In genomic region chr12:109020750-109021380, GRCh38 we compare ENCODE assay signal across 9 cellular contexts. TPM values are rescaled to one million over a fixed set of nuclear protein-coding genes. Genes with fewer than 3 reads are reported as not detected.
DNase-seq lines count a peak whose midpoint lies in the region; ATAC-seq and TF ChIP-seq lines count a peak whose summit lies in the region.
"Had no signal": no experiment of that assay in that cellular context is flagged by ENCODE, and none has a peak within 500 bp of the region (broad histone marks: within the 10 kb centered on the region; RNA-seq: fewer than 3 reads in every experiment).

A gene with protein sequence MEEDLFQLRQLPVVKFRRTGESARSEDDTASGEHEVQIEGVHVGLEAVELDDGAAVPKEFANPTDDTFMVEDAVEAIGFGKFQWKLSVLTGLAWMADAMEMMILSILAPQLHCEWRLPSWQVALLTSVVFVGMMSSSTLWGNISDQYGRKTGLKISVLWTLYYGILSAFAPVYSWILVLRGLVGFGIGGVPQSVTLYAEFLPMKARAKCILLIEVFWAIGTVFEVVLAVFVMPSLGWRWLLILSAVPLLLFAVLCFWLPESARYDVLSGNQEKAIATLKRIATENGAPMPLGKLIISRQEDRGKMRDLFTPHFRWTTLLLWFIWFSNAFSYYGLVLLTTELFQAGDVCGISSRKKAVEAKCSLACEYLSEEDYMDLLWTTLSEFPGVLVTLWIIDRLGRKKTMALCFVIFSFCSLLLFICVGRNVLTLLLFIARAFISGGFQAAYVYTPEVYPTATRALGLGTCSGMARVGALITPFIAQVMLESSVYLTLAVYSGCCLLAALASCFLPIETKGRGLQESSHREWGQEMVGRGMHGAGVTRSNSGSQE (minus strand): TSS chr12:109021068. CDS start chr12:109020868, 200 bp downstream.

- peaks cover 18% of the 10 kb centered on the region for H3K27me3 Mint-ChIP-seq in activated CD4-positive, alpha-beta T cell treated with anti-CD3 and anti-CD28 coated beads, Interleukin-2, amount 10 ng/mL, durations not matched to agents 24 days and 14 days
- H3K27me3 Mint-ChIP-seq in effector memory CD8-positive, alpha-beta T cell: peaks cover 46 to 57% of the 10 kb centered on the region in 2 donors

- no peak within 1 kb of the TSS for H3K9ac ChIP-seq in liver (ENCODE audit: low read depth in 1 of 2, low read length in 2 of 2)

- H3K4me1 ChIP-seq in liver (ENCODE audit: control insufficient read depth in 4 of 4, insufficient read depth in 4 of 4, low read length in 3 of 4): peaks cover 0 to 1% (median 0%) of the 10 kb centered on the region in 4 donors

- TF ChIP-seq CTCF in liver (IDR thresholded peaks at IDR 0.05; ENCODE audit: low read depth, low read length, missing input control): no peak

- H3K9me3 ChIP-seq in liver (ENCODE audit: control insufficient read depth in 4 of 4, low read length in 3 of 4): no peaks in the 10 kb centered on the region

- no peak within 1 kb of the TSS for H3K27ac ChIP-seq in liver (ENCODE audit: low read depth in 1 of 2, low read length in 2 of 2)

- intact Hi-C loops in activated CD4-positive, alpha-beta T cell treated with anti-CD3 and anti-CD28 coated beads, Interleukin-2, amount 10 ng/mL, durations not matched to agents 24 days and 14 days (cut with micrococcal nuclease): no loop called here

- no peak within 1 kb of the TSS for H3K27ac Mint-ChIP-seq in activated CD4-positive, alpha-beta T cell treated with anti-CD3 and anti-CD28 coated beads, Interleukin-2, amount 10 ng/mL, durations not matched to agents 24 days and 14 days
- H3K27ac Mint-ChIP-seq in effector memory CD8-positive, alpha-beta T cell: no peak within 1 kb of the TSS
- H3K27ac Mint-ChIP-seq: CD4-positive, alpha-beta T cell had no signal

- H3K27me3 ChIP-seq in liver (ENCODE audit: control insufficient read depth in 4 of 4, insufficient read depth in 4 of 4, low read length in 3 of 4): no peaks in the 10 kb centered on the region

- TF ChIP-seq RAD21 in liver (IDR thresholded peaks at IDR 0.05): peak; percentile 6 to 27

- WGBS in liver: 8% methylated on average over 31 of the region's 31 CpGs

- H3K4me1 Mint-ChIP-seq in activated CD4-positive, alpha-beta T cell treated with anti-CD3 and anti-CD28 coated beads, Interleukin-2, amount 10 ng/mL, durations not matched to agents 24 days and 14 days: peaks cover 3% of the 10 kb centered on the region
- peaks cover 0 to 2% of the 10 kb centered on the region in 2 donors for H3K4me1 Mint-ChIP-seq in effector memory CD8-positive, alpha-beta T cell (ENCODE audit: low read depth in 2 of 2)

- H3K9me3 Mint-ChIP-seq in activated CD4-positive, alpha-beta T cell treated with anti-CD3 and anti-CD28 coated beads, Interleukin-2, amount 10 ng/mL, durations not matched to agents 24 days and 14 days: no peaks in the 10 kb centered on the region
- no peaks in the 10 kb centered on the region for H3K9me3 Mint-ChIP-seq in effector memory CD8-positive, alpha-beta T cell
- H3K9me3 Mint-ChIP-seq: CD4-positive, alpha-beta T cell had no signal

- no peak within 1 kb of the TSS for H3K4me3 Mint-ChIP-seq in activated CD4-positive, alpha-beta T cell treated with anti-CD3 and anti-CD28 coated beads, Interleukin-2, amount 10 ng/mL, durations not matched to agents 24 days and 14 days
- no peak within 1 kb of the TSS for H3K4me3 Mint-ChIP-seq in effector memory CD8-positive, alpha-beta T cell
- H3K4me3 Mint-ChIP-seq: CD4-positive, alpha-beta T cell had no signal

- H3K4me3 ChIP-seq in liver (ENCODE audit: low read depth in 1 of 3, low read length in 3 of 3): no peak within 1 kb of the TSS

- DNase-seq in activated CD4-positive, alpha-beta T cell treated with anti-CD3 and anti-CD28 coated beads for 24 hours (ENCODE audit: low read depth in 2 of 2): peak; percentile 5 to 10
- DNase-seq in activated CD4-positive, alpha-beta T cell treated with anti-CD3 and anti-CD28 coated beads for 1 hour: no peak
- peak; percentile 85 for DNase-seq in NCI-H2196 (lab: John Stamatoyannopoulos, UW; ENCODE audit: unreplicated experiment)
- peak; percentile 77 for DNase-seq in activated CD4-positive, alpha-beta T cell treated with anti-CD3 and anti-CD28 coated beads, Interleukin-2, amount 10 ng/mL, durations not matched to agents 24 days and 14 days
- DNase-seq in effector memory CD8-positive, alpha-beta T cell: peak in 2 of 3 experiments; percentile 0 to 5
- DNase-seq in stimulated activated CD8-positive, alpha-beta memory T cell treated with anti-CD3 and anti-CD28 coated beads, Interleukin-12 subunit alpha, Interleukin-12 subunit beta, amount 100 ng/mL, for 4 hours (ENCODE audit: low read depth): peak; percentile 0

- no peaks in the 10 kb centered on the region for H3K36me3 ChIP-seq in liver (ENCODE audit: control insufficient read depth in 4 of 4, insufficient read depth in 3 of 4, low read depth in 1 of 4, low read length in 3 of 4)

- ATAC-seq in effector memory CD8-positive, alpha-beta T cell (replicated peaks): peak; percentile 37
- no peak for ATAC-seq in GM18870 (IDR thresholded peaks at IDR 0.05; ENCODE audit: unreplicated experiment)

- H3K36me3 Mint-ChIP-seq in activated CD4-positive, alpha-beta T cell treated with anti-CD3 and anti-CD28 coated beads, Interleukin-2, amount 10 ng/mL, durations not matched to agents 24 days and 14 days (ENCODE audit: low read depth): no peaks in the 10 kb centered on the region
- no peaks in the 10 kb centered on the region for H3K36me3 Mint-ChIP-seq in effector memory CD8-positive, alpha-beta T cell (ENCODE audit: insufficient read depth)

TF ChIP-seq in liver, 16 proteins besides CTCF, POLR2A, EP300 and RAD21:
- TF ChIP-seq FOXA1 (IDR thresholded peaks at IDR 0.05) (no peak), REST (IDR thresholded peaks at IDR 0.05) (peak; percentile 100)

RNA-seq across cellular contexts. Expression of the gene that starts here (rescaled TPM):
- not detected in 2 replicates for total RNA-seq in activated CD4-positive, alpha-beta T cell treated with anti-CD3 and anti-CD28 coated beads, Interleukin-2, amount 10 ng/mL, durations not matched to agents 24 days and 14 days
- total RNA-seq in liver: not detected
- under 1 TPM in 1 of 2 donors, not detected in 1; 0.10 TPM for polyA plus RNA-seq in liver
- total RNA-seq: CD4-positive, alpha-beta T cell had no signal

Comparison
In these comparisons a context has a peak if more than half of its experiments do, and no peak if none do; other contexts are left out.
1. Peak in DNase-seq in activated CD4-positive, alpha-beta T cell treated with anti-CD3 and anti-CD28 coated beads, Interleukin-2, amount 10 ng/mL, durations not matched to agents 24 days and 14 days; RNA of the gene not detected or under 1 TPM.